14 cellular contexts compared by ENCODE assay signal in genomic region chr22:30459206-30460052, GRCh38. TPM values are rescaled to one million over a fixed set of nuclear protein-coding genes. Genes with fewer than 3 reads are reported as not detected.
DNase-seq lines count a peak whose midpoint lies in the region; ATAC-seq, FAIRE-seq and TF ChIP-seq lines count a peak whose summit lies in the region.
"Had no signal": no experiment of that assay in that cellular context is flagged by ENCODE, and none has a peak within 500 bp of the region (broad histone marks: within the 10 kb centered on the region; RNA-seq: fewer than 3 reads in every experiment).

No MANE protein-coding gene starts in this region.

- DNase-seq in A549 (ENCODE audit: low read depth in 1 of 2, low spot score in 1 of 2) (peak in 1 of 2 experiments; percentile 12), GM12891 (ENCODE audit: insufficient read length, low spot score) (no peak), SK-N-SH (no peak), fibroblast of mammary gland (ENCODE audit: low read depth) (peak; percentile 20), GM13976 (ENCODE audit: low spot score) (no peak), ovary (no peak)
- no peak for DNase-seq in stimulated activated CD4-positive, alpha-beta T cell treated with anti-CD3 and anti-CD28 coated beads, Interleukin-4, amount 100 ng/mL, for 1 hour
- DNase-seq: activated T-cell treated with anti-CD3 and anti-CD28 coated beads, Interleukin-2, amount 50 U/mL, for 1 hour; NCI-H1436 treated with DMSO at 0.1 percent for 48 hours; occipital lobe had no signal

- no peaks in the 10 kb centered on the region for H3F3A ChIP-seq in SK-N-SH (replicated peaks; ENCODE audit: insufficient read depth)

- no peak overlapping the region for H3K9ac ChIP-seq in SK-N-SH

- no peaks in the 10 kb centered on the region for H3K9me2 ChIP-seq in SK-N-SH

- TF ChIP-seq CTCF in A549 (IDR thresholded peaks at IDR 0.05): no peak
- no peak for TF ChIP-seq CTCF in SK-N-SH (IDR thresholded peaks at IDR 0.05)
- TF ChIP-seq CTCF in fibroblast of mammary gland (conservative IDR thresholded peaks at IDR 0.05; ENCODE audit: control insufficient read depth, insufficient read depth, low read depth, low read length): no peak
- no peak for TF ChIP-seq CTCF in GM13976 (IDR thresholded peaks at IDR 0.05; ENCODE audit: borderline replicate concordance, control extremely low read depth, extremely low read depth, insufficient read depth, missing control alignments)
- no peak for TF ChIP-seq CTCF in ovary (IDR thresholded peaks at IDR 0.05)

- no peak overlapping the region for H2AFZ ChIP-seq in SK-N-SH (ENCODE audit: low read depth)

- in situ Hi-C loops in GM13976 (cut with MboI; ENCODE audit: low sequenced_read_pairs, unreplicated experiment): no loop called here

- H3K79me2 ChIP-seq in SK-N-SH (ENCODE audit: insufficient read depth): no peaks in the 10 kb centered on the region

- no peak for TF ChIP-seq POLR2A in A549 (IDR thresholded peaks at IDR 0.05; ENCODE audit: low read length)
- no peak for TF ChIP-seq POLR2A in GM12891 (IDR thresholded peaks at IDR 0.05; ENCODE audit: low read depth, low read length)
- no peak for TF ChIP-seq POLR2A in ovary (IDR thresholded peaks at IDR 0.05)

- H3K36me3 ChIP-seq in SK-N-SH (replicated peaks in 1 of 2; ENCODE audit: control insufficient read depth in 1 of 2, insufficient read depth in 2 of 2, low read length in 1 of 2) (no peaks in the 10 kb centered on the region), ovary (no peaks in the 10 kb centered on the region)

- H3K9me3 ChIP-seq in A549 (no peaks in the 10 kb centered on the region), SK-N-SH (no peaks in the 10 kb centered on the region), ovary (no peaks in the 10 kb centered on the region)

- POLR2A ChIA-PET in A549 (lab: Yijun Ruan, JAX) (no interaction called here), SK-N-SH (lab: Yijun Ruan, JAX) (no interaction called here)

- H3K27me3 ChIP-seq in SK-N-SH (ENCODE audit: insufficient read depth): no peaks in the 10 kb centered on the region
- no peaks in the 10 kb centered on the region for H3K27me3 ChIP-seq in ovary

- 68% methylated on average over 4 of the region's 4 CpGs for WGBS in A549 (ENCODE audit: missing lambda C conversion rate)
- 65% methylated on average over 3 of the region's 4 CpGs for WGBS in SK-N-SH (ENCODE audit: low lambda C conversion rate)
- 26 to 58% (median 42%) methylated on average over 4 of the region's 4 CpGs for WGBS in ovary, 3 donors

- no peaks in the 10 kb centered on the region for H4K20me1 ChIP-seq in SK-N-SH (ENCODE audit: insufficient read depth)

- TF ChIP-seq EP300 in A549 (IDR thresholded peaks at IDR 0.05): no peak
- TF ChIP-seq EP300 in SK-N-SH (IDR thresholded peaks at IDR 0.05; ENCODE audit: borderline replicate concordance in 1 of 2, low read depth in 1 of 2, low read length in 1 of 2): no peak
- no peak for TF ChIP-seq EP300 in ovary (IDR thresholded peaks at IDR 0.05)

- no peaks in the 10 kb centered on the region for H3K4me1 ChIP-seq in A549
- no peaks in the 10 kb centered on the region for H3K4me1 ChIP-seq in SK-N-SH (ENCODE audit: control insufficient read depth in 1 of 2, insufficient read depth in 2 of 2, low read depth in 1 of 2, low read length in 1 of 2)
- H3K4me1 ChIP-seq in ovary (ENCODE audit: insufficient read depth): no peaks in the 10 kb centered on the region

- H3K4me2 ChIP-seq in A549 (no peak overlapping the region), SK-N-SH (no peak overlapping the region)

- intact Hi-C loops in ovary (cut with DNase I): loop anchor here in 1 of 4 donors (10.0 kb wide), 1 partner anchor 905 kb away; no protein-coding TSS in a partner anchor

- no peak overlapping the region for H3K4me3 ChIP-seq in A549
- no peak overlapping the region for H3K4me3 ChIP-seq in SK-N-SH (ENCODE audit: low read depth in 2 of 2, low read length in 1 of 2)
- no peak overlapping the region for H3K4me3 ChIP-seq in fibroblast of mammary gland (ENCODE audit: control insufficient read depth, low read depth, low read length)
- no peak overlapping the region for H3K4me3 ChIP-seq in ovary

- H3K27ac ChIP-seq in A549: no peak overlapping the region
- no peak overlapping the region for H3K27ac ChIP-seq in SK-N-SH (ENCODE audit: low read depth in 2 of 2, low read length in 1 of 2)
- H3K27ac ChIP-seq in ovary: no peak overlapping the region

- ATAC-seq in A549 (no peak; a peak in 1 of 6 replicates), GM21447 (IDR thresholded peaks at IDR 0.05; ENCODE audit: unreplicated experiment) (no peak)

- CTCF ChIA-PET in A549 (lab: Yijun Ruan, JAX) (interaction anchor here (0.9 to 1.4 kb wide), 2 partner anchors 9 to 14 kb away, joined by 3 to 4 read pairs; no protein-coding TSS in a partner anchor), SK-N-SH (lab: Yijun Ruan, JAX) (interaction anchor here (1.5 to 1.7 kb wide), 2 partner anchors 14 to 25 kb away, joined by 6 to 10 read pairs; no protein-coding TSS in a partner anchor)

- TF ChIP-seq RAD21 in A549 (conservative IDR thresholded peaks at IDR 0.05 in 1 of 2, IDR thresholded peaks at IDR 0.05 in 1 of 2) (no peak), SK-N-SH (IDR thresholded peaks at IDR 0.05; ENCODE audit: low read length) (no peak)

- FAIRE-seq in A549 (lab: Jason Lieb, UNC) (no peak), GM12891 (lab: Jason Lieb, UNC) (peak; percentile 43)
- FAIRE-seq: H1 had no signal

TF ChIP-seq in A549, 52 proteins besides CTCF, POLR2A, EP300 and RAD21 (continues in another document):
- TF ChIP-seq MAZ (IDR thresholded peaks at IDR 0.05; ENCODE audit: borderline replicate concordance, low read depth, low read length): no peak
- TF ChIP-seq USF2 (IDR thresholded peaks at IDR 0.05): no peak

TF ChIP-seq in GM12891, 5 proteins besides CTCF, POLR2A, EP300 and RAD21:
- TF ChIP-seq PAX5 (IDR thresholded peaks at IDR 0.05; ENCODE audit: insufficient read depth, low read length, severe bottlenecking) (no peak), POLR2AphosphoS5 (IDR thresholded peaks at IDR 0.05; ENCODE audit: low read depth, low read length) (no peak), SPI1 (IDR thresholded peaks at IDR 0.05; ENCODE audit: low read depth, low read length) (no peak), TAF1 (IDR thresholded peaks at IDR 0.05; ENCODE audit: low read depth, low read length) (no peak), POU2F2 (IDR thresholded peaks at IDR 0.05; ENCODE audit: low read depth, low read length) (no peak)
TF ChIP-seq in GM12891: peak in this region for 0.

TF ChIP-seq in SK-N-SH, 30 proteins besides CTCF, POLR2A, EP300 and RAD21 (continues in another document):
- TF ChIP-seq MAX (IDR thresholded peaks at IDR 0.05; ENCODE audit: low read depth): no peak

RNA-seq across cellular contexts. Expression of gene SEC14L3, which starts 12.4 kb away (rescaled TPM):
- polyA plus RNA-seq in A549 (2011; rRNA removed) (0.05 TPM in 1 of 2 replicates, not detected in the other), A549 (2017; fragmentation: RNase III; extraction: RNeasy Plus Mini Kit Qiagen cat#74134 plus additional on column Dnase treatment) (0.04 TPM in 1 of 3 replicates, not detected in the others), SK-N-SH (2012; rRNA removed) (not detected in 2 replicates), ovary (not detected)
- polyA plus RNA-seq in A549 (2012; cell fraction: cytosol; rRNA removed): not detected in 2 replicates
- polyA plus RNA-seq in A549 (2012; cell fraction: nucleus; rRNA removed): 0.05 TPM in 1 of 2 replicates, not detected in the other
- polyA minus RNA-seq in A549 (2011; rRNA and poly(A)+ RNA removed): not detected in 2 replicates
- not detected for polyA plus RNA-seq in GM12891 (2012; ENCODE audit: low read depth, missing spikeins)
- not detected in 2 replicates for polyA plus RNA-seq in SK-N-SH (2012; cell fraction: cytosol; rRNA removed)
- not detected in 2 replicates for polyA plus RNA-seq in SK-N-SH (2012; cell fraction: nucleus; rRNA removed)
- not detected for total RNA-seq in ovary
- total RNA-seq: H1, occipital lobe, SK-MEL-5, ureter had no signal
- polyA plus RNA-seq: H1 had no signal

RNA-seq across cellular contexts. Expression of gene MTFP1, which starts 33.9 kb away (rescaled TPM):
- polyA plus RNA-seq in A549 (2011; rRNA removed) (23.8 and 24.9 TPM in 2 replicates), A549 (2017; fragmentation: RNase III; extraction: RNeasy Plus Mini Kit Qiagen cat#74134 plus additional on column Dnase treatment) (50.3 to 52.5 TPM (median 52.0 TPM) in 3 replicates), SK-N-SH (2012; rRNA removed) (11.9 and 18.9 TPM in 2 replicates), ovary (1 to 10 TPM; 3.8 to 4.0 TPM)
- 63.0 and 82.2 TPM in 2 replicates for polyA plus RNA-seq in A549 (2012; cell fraction: cytosol; rRNA removed)
- polyA plus RNA-seq in A549 (2012; cell fraction: nucleus; rRNA removed): 57.0 and 68.5 TPM in 2 replicates
- 14.3 and 14.9 TPM in 2 replicates for polyA minus RNA-seq in A549 (2011; rRNA and poly(A)+ RNA removed)
- 60.6 TPM for polyA plus RNA-seq in GM12891 (2012; ENCODE audit: low read depth, missing spikeins)
- 9.1 and 10.5 TPM in 2 replicates for polyA plus RNA-seq in SK-N-SH (2012; cell fraction: cytosol; rRNA removed)
- 10.3 and 12.2 TPM in 2 replicates for polyA plus RNA-seq in SK-N-SH (2012; cell fraction: nucleus; rRNA removed)
- 10 to 100 TPM in 1 of 7 donors, 1 to 10 TPM in 6; 1.7 to 10.9 (median 7.1) TPM for total RNA-seq in ovary

RNA-seq across cellular contexts. Expression of gene SEC14L4, which starts 46.1 kb away (rescaled TPM):
- 6.7 and 8.8 TPM in 2 replicates for polyA plus RNA-seq in A549 (2011; rRNA removed)
- polyA plus RNA-seq in A549 (2012; cell fraction: cytosol; rRNA removed): 6.5 and 8.0 TPM in 2 replicates
- polyA plus RNA-seq in A549 (2012; cell fraction: nucleus; rRNA removed): 25.3 and 25.7 TPM in 2 replicates
- 7.7 to 10.0 TPM (median 9.3 TPM) in 3 replicates for polyA plus RNA-seq in A549 (2017; fragmentation: RNase III; extraction: RNeasy Plus Mini Kit Qiagen cat#74134 plus additional on column Dnase treatment)
- polyA minus RNA-seq in A549 (2011; rRNA and poly(A)+ RNA removed): 10.4 and 12.6 TPM in 2 replicates
- not detected for polyA plus RNA-seq in GM12891 (2012; ENCODE audit: low read depth, missing spikeins)
- polyA plus RNA-seq in SK-N-SH (2012; rRNA removed): not detected in 2 replicates
- polyA plus RNA-seq in SK-N-SH (2012; cell fraction: cytosol; rRNA removed): not detected in 2 replicates
- not detected in 2 replicates for polyA plus RNA-seq in SK-N-SH (2012; cell fraction: nucleus; rRNA removed)
- under 1 TPM in 5 of 7 donors, not detected in 2; 0.12 to 0.32 (median 0.23) TPM for total RNA-seq in ovary
- polyA plus RNA-seq in ovary: under 1 TPM; 0.15 to 0.19 TPM
- total RNA-seq: occipital lobe had no signal

Comparison
In these comparisons a context has a peak if more than half of its experiments do, and no peak if none do; other contexts are left out.
1. Of the 12 proteins assayed by ChIP-seq in both A549 and SK-N-SH: peak only in A549: none; only in SK-N-SH: none; in both: REST; in neither: 11.